8 cellular contexts compared by ENCODE assay signal in the genomic region with DNA sequence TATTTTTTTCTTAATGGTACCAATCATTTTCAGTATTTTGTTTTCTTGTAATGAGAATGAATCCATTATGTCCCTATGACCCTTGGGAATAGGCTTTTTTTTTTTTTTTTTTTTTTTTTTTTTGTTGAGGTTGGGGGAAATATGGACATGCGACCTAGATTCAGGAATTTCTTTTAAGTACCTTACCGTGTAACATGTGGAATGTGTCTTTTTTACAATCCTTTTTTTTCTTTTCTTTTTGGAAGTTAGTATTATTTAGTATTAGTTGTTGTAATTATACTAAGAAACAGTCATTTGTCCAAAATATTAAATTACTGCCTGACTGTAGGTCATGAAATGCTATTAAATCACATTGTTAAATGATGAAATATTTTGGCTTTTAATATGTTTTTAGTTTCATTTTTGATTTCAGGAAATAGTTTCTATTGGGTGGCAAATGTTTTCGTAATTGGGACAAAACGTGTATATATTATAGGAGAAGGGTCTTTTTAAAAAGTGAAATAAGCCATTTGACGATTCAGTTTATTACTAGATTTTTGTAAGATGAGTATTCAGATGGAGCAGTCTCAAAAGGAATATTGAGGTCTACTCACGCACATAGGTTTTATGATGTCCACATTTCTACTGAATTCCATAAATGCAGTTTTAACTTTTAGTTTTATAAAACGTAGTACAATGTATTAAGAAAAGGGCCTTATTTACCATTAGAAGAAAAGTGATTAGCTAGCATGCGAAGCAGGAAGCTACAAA. TPM values are rescaled to one million over a fixed set of nuclear protein-coding genes. Genes with fewer than 3 reads are reported as not detected.
DNase-seq lines count a peak whose midpoint lies in the region; ATAC-seq, FAIRE-seq and TF ChIP-seq lines count a peak whose summit lies in the region.

No MANE protein-coding gene starts in this region.

- no peaks in the 10 kb centered on the region for H3K9me3 Mint-ChIP-seq in activated naive CD8-positive, alpha-beta T cell (ENCODE audit: low read depth)

- H3K4me1 ChIP-seq in left ventricle myocardium inferior (peaks cover 59% of the 10 kb centered on the region), HepG2 (ENCODE audit: insufficient read depth, low read length) (peaks cover 46% of the 10 kb centered on the region), mesendoderm (ENCODE audit: control insufficient read depth, low read depth, low read length) (no peaks in the 10 kb centered on the region)

- H3K4me3 ChIP-seq in left ventricle myocardium inferior (peak overlapping the region; percentile 83), HepG2 (replicated peaks in 1 of 3; ENCODE audit: insufficient read depth in 1 of 3, low read depth in 2 of 3, low read length in 3 of 3) (peak overlapping the region; percentile 43 to 93 (median 68); a peak in 5 of 6 replicates), mesendoderm (ENCODE audit: low read length) (no peak overlapping the region)

- DNase-seq in left ventricle myocardium inferior (no peak), left cardiac atrium (no peak), HepG2 (ENCODE audit: low spot score) (no peak), mesendoderm (no peak)
- no peak for DNase-seq in effector CD8-positive, alpha-beta T cell (lab: John Stamatoyannopoulos, UW)

- H3K4ac ChIP-seq in mesendoderm (ENCODE audit: low read depth, low read length), result no peak overlapping the region

- H3K36me3 Mint-ChIP-seq in activated naive CD8-positive, alpha-beta T cell, result no peaks in the 10 kb centered on the region

- intact Hi-C loops in left ventricle myocardium inferior (cut with micrococcal nuclease), result loop anchor here (5.0 to 10.0 kb wide), 3 partner anchors 65 to 240 kb away; no protein-coding TSS in a partner anchor
- intact Hi-C loops in left cardiac atrium (cut with DNase I), result loop anchor here in 1 of 2 donors (10.0 kb wide), 2 partner anchors 173 to 403 kb away; no protein-coding TSS in a partner anchor
- intact Hi-C loops in HepG2 (cut with micrococcal nuclease; ENCODE audit: unreplicated experiment), result loop anchor here (2.0 to 5.0 kb wide), 2 partner anchors 210 to 239 kb away; no protein-coding TSS in a partner anchor

- CTCF ChIA-PET in HepG2 (lab: Yijun Ruan, JAX; ENCODE audit: low intra/inter-chr PET ratio, low total read pairs), result no interaction called here

- H3K23ac ChIP-seq in mesendoderm (ENCODE audit: low read length), result no peak overlapping the region

- H3K9ac ChIP-seq in HepG2 (ENCODE audit: insufficient read depth, low read depth, low read length) (peak overlapping the region; percentile 37), mesendoderm (ENCODE audit: low read length) (no peak overlapping the region)

- H3K27ac Mint-ChIP-seq in activated naive CD8-positive, alpha-beta T cell, result peak overlapping the region; percentile 84

- no peak overlapping the region for H4K5ac ChIP-seq in mesendoderm (ENCODE audit: low read length)

- H3K27me3 ChIP-seq in left ventricle myocardium inferior (ENCODE audit: low read depth), result no peaks in the 10 kb centered on the region
- H3K27me3 ChIP-seq in HepG2 (ENCODE audit: control insufficient read depth in 1 of 2, insufficient read depth in 2 of 2, low read length in 2 of 2), result no peaks in the 10 kb centered on the region
- H3K27me3 ChIP-seq in mesendoderm (ENCODE audit: insufficient read depth, low read length, poor library complexity), result no peaks in the 10 kb centered on the region

- H3K9me3 ChIP-seq in left ventricle myocardium inferior (replicated peaks) (no peaks in the 10 kb centered on the region), HepG2 (ENCODE audit: low read length) (no peaks in the 10 kb centered on the region)

- H4K20me1 ChIP-seq in HepG2 (ENCODE audit: insufficient read depth, low read length), result peaks cover 42% of the 10 kb centered on the region

- H2BK15ac ChIP-seq in mesendoderm (replicated peaks; ENCODE audit: low read depth), result no peak overlapping the region

- TF ChIP-seq CTCF in left ventricle myocardium inferior (IDR thresholded peaks at IDR 0.05; ENCODE audit: borderline replicate concordance) (no peak), HepG2 (CRISPR knock-in tag; IDR thresholded peaks at IDR 0.05) (no peak)

- H3K36me3 ChIP-seq in left ventricle myocardium inferior (no peaks in the 10 kb centered on the region), HepG2 (replicated peaks in 1 of 2; ENCODE audit: control insufficient read depth in 1 of 2, insufficient read depth in 2 of 2, low read length in 2 of 2) (peaks cover 0 to 10% of the 10 kb centered on the region in 2 experiments; a peak in 3 of 5 replicates), mesendoderm (ENCODE audit: control insufficient read depth, insufficient read depth, low read length) (no peaks in the 10 kb centered on the region)

- no peak overlapping the region for H2BK120ac ChIP-seq in mesendoderm (ENCODE audit: low read depth, low read length)

- peaks cover 62% of the 10 kb centered on the region for H3K4me1 Mint-ChIP-seq in activated naive CD8-positive, alpha-beta T cell (ENCODE audit: low read depth)

- in situ Hi-C loops in HepG2 (cut with HindIII; ENCODE audit: extremely low pct_ligation_motif_present, low pct_unique_long_range_greater_than_20kb), result no loop called here

- peak overlapping the region; percentile 80 for H3K4me2 ChIP-seq in HepG2 (ENCODE audit: low read depth, low read length)
- no peak overlapping the region for H3K4me2 ChIP-seq in mesendoderm (ENCODE audit: low read length)

- no TSS peak for BruUV-seq in HepG2 (replicated peaks; lab: Mats Ljungman, UMichigan)

- H2AK5ac ChIP-seq in mesendoderm (ENCODE audit: low read length), result no peak overlapping the region

- FAIRE-seq in HepG2 (lab: Jason Lieb, UNC), result no peak

- H4K8ac ChIP-seq in mesendoderm (ENCODE audit: low read depth, low read length), result no peak overlapping the region

- POLR2A ChIA-PET in HepG2 (lab: Yijun Ruan, JAX), result no interaction called here

- peak overlapping the region; percentile 86 for H3K4me3 Mint-ChIP-seq in activated naive CD8-positive, alpha-beta T cell

- ATAC-seq in left cardiac atrium (no peak), HepG2 (no peak), HG02571 (IDR thresholded peaks at IDR 0.05; ENCODE audit: unreplicated experiment) (no peak), GM19351 (IDR thresholded peaks at IDR 0.05; ENCODE audit: unreplicated experiment) (no peak)

- peak overlapping the region; percentile 98 for H3K27ac ChIP-seq in left ventricle myocardium inferior (replicated peaks)
- H3K27ac ChIP-seq in HepG2 (ENCODE audit: extremely low read length, insufficient read depth, low read length), result no peak overlapping the region
- no peak overlapping the region for H3K27ac ChIP-seq in mesendoderm (ENCODE audit: low read depth, low read length)

- H3K79me2 ChIP-seq in HepG2 (ENCODE audit: insufficient read depth, low read length), result peaks cover 78% of the 10 kb centered on the region
- peaks cover 61% of the 10 kb centered on the region for H3K79me2 ChIP-seq in mesendoderm (ENCODE audit: control insufficient read depth, insufficient read depth, low read length)

- no peak overlapping the region for H3K18ac ChIP-seq in mesendoderm (ENCODE audit: low read length)

- no peak for TF ChIP-seq RAD21 in HepG2 (CRISPR knock-in tag; IDR thresholded peaks at IDR 0.05)

- 47% methylated on average over 8 of the region's 8 CpGs for WGBS in HepG2 (ENCODE audit: low lambda C conversion rate)
- no CpG with 5 or more reads among the region's 8 CpGs for WGBS in mesendoderm (ENCODE audit: extremely low coverage, insufficient coverage, low lambda C conversion rate)

- H3K56ac ChIP-seq in mesendoderm (ENCODE audit: low read length), result no peak overlapping the region

- H3K79me1 ChIP-seq in mesendoderm (ENCODE audit: low read length), result no peaks in the 10 kb centered on the region

- H2BK5ac ChIP-seq in mesendoderm (ENCODE audit: low read length), result no peak overlapping the region

- TF ChIP-seq POLR2A in HepG2 (IDR thresholded peaks at IDR 0.05; ENCODE audit: insufficient read depth in 1 of 2, low read depth in 2 of 2, low read length in 2 of 2), result no peak

- TF ChIP-seq EP300 in HepG2 (IDR thresholded peaks at IDR 0.05; ENCODE audit: low read depth in 2 of 2, low read length in 2 of 2) (no peak), HepG2 (CRISPR knock-in tag; IDR thresholded peaks at IDR 0.05; ENCODE audit: borderline replicate concordance) (no peak)

- H3K27me3 Mint-ChIP-seq in activated naive CD8-positive, alpha-beta T cell, result no peaks in the 10 kb centered on the region

- H2AFZ ChIP-seq in HepG2 (ENCODE audit: low read length), result no peak overlapping the region

TF ChIP-seq in HepG2, 621 proteins besides CTCF, POLR2A, EP300 and RAD21 (continues in another document):
- TF ChIP-seq SAFB2 (CRISPR knock-in tag; IDR thresholded peaks at IDR 0.05; ENCODE audit: borderline replicate concordance, low read depth) (no peak), MIER2 (CRISPR knock-in tag; IDR thresholded peaks at IDR 0.05) (no peak), ARNT2 (CRISPR knock-in tag; IDR thresholded peaks at IDR 0.05; ENCODE audit: low read depth) (no peak), HDAC1 (CRISPR knock-in tag; IDR thresholded peaks at IDR 0.05) (no peak)

RNA-seq across cellular contexts. Expression of a gene that starts 4.9 kb away (rescaled TPM):
- total RNA-seq in left ventricle myocardium inferior, result 43.4 TPM
- total RNA-seq in left cardiac atrium, result 10 to 100 TPM; 45.4 to 48.0 TPM
- total RNA-seq in HepG2 (2016; rRNA removed; fragmentation: Illumina TruSeq; extraction: Trizol), result 32.6 and 38.0 TPM in 2 replicates
- 41.7 TPM in 2 replicates for total RNA-seq in HepG2 (2016; cell fraction: cytosol; rRNA removed; fragmentation: Illumina TruSeq; extraction: Trizol; ENCODE audit: low read depth)
- 30.2 and 35.7 TPM in 2 replicates for total RNA-seq in HepG2 (2016; cell fraction: insoluble cytoplasmic fraction; rRNA removed; fragmentation: Illumina TruSeq; extraction: Trizol)
- 16.5 and 21.3 TPM in 2 replicates for total RNA-seq in HepG2 (2016; cell fraction: membrane; rRNA removed; fragmentation: Illumina TruSeq; extraction: Trizol)
- 130 and 139 TPM in 2 replicates for total RNA-seq in HepG2 (2016; cell fraction: nucleus; rRNA removed; fragmentation: Illumina TruSeq; extraction: Trizol)
- polyA plus RNA-seq in HepG2 (2011; rRNA removed), result 20.1 and 22.5 TPM in 2 replicates
- polyA plus RNA-seq in HepG2 (2011; cell fraction: cytosol; rRNA removed), result 13.6 and 13.8 TPM in 2 replicates
- 47.4 and 49.3 TPM in 2 replicates for polyA plus RNA-seq in HepG2 (2011; cell fraction: nucleus; rRNA removed)
- polyA plus RNA-seq in HepG2 (2012), result 25.2 and 26.7 TPM in 2 replicates
- 1.8 and 2.0 TPM in 2 replicates for polyA plus RNA-seq in HepG2 (2016; cell fraction: cytosol; fragmentation: Illumina TruSeq; extraction: Trizol; ENCODE audit: low read depth)
- 27.9 and 32.0 TPM in 2 replicates for polyA plus RNA-seq in HepG2 (2016; cell fraction: insoluble cytoplasmic fraction; fragmentation: Illumina TruSeq; extraction: Trizol; ENCODE audit: low read depth)
- polyA plus RNA-seq in HepG2 (2016; cell fraction: membrane; fragmentation: Illumina TruSeq; extraction: Trizol; ENCODE audit: low read depth), result 5.4 and 5.7 TPM in 2 replicates
- polyA plus RNA-seq in HepG2 (2016; cell fraction: nucleus; fragmentation: Illumina TruSeq; extraction: Trizol; ENCODE audit: insufficient read depth, low read depth), result 44.9 and 47.2 TPM in 2 replicates
- 77.4 and 128 TPM in 2 replicates for polyA minus RNA-seq in HepG2 (2011; rRNA and poly(A)+ RNA removed; ENCODE audit: low replicate concordance)
- polyA minus RNA-seq in HepG2 (2011; cell fraction: cytosol; rRNA and poly(A)+ RNA removed), result 40.2 and 55.4 TPM in 2 replicates
- 329 and 355 TPM in 2 replicates for polyA minus RNA-seq in HepG2 (2011; cell fraction: nucleus; rRNA and poly(A)+ RNA removed)
- polyA plus RNA-seq in mesendoderm (2013, experiment 1 of 2), result 43.9 TPM
- polyA plus RNA-seq in mesendoderm (2013, experiment 2 of 2), result 42.1 TPM
